Comparison of ENCODE assay signal across 18 cellular contexts in genomic region chr4:118018381-118018780, GRCh38. TPM values are rescaled to one million over a fixed set of nuclear protein-coding genes. Genes with fewer than 3 reads are reported as not detected.
A peak's percentile ranks its signal among the peaks of the same experiment; 100 is the strongest.
DNase-seq lines count a peak whose midpoint lies in the region; ATAC-seq, FAIRE-seq and TF ChIP-seq lines count a peak whose summit lies in the region.
"Had no signal": no experiment of that assay in that cellular context is flagged by ENCODE, and none has a peak within 500 bp of the region (broad histone marks: within the 10 kb centered on the region; RNA-seq: fewer than 3 reads in every experiment).

No MANE protein-coding gene starts in this region.

- H3K36me3 ChIP-seq in bronchial epithelial cell (ENCODE audit: control insufficient read depth, insufficient read depth, low read length), result no peaks in the 10 kb centered on the region
- H3K36me3 ChIP-seq in mesendoderm (ENCODE audit: control insufficient read depth, insufficient read depth, low read length), result no peaks in the 10 kb centered on the region
- H3K36me3 ChIP-seq: HAP-1 had no signal

- H3K18ac ChIP-seq in mesendoderm (ENCODE audit: low read length), result no peak overlapping the region

- no peaks in the 10 kb centered on the region for H3K79me2 ChIP-seq in mesendoderm (ENCODE audit: control insufficient read depth, insufficient read depth, low read length)

- no peak overlapping the region for H2AK5ac ChIP-seq in mesendoderm (ENCODE audit: low read length)

- no peak overlapping the region for H2BK5ac ChIP-seq in mesendoderm (ENCODE audit: low read length)

- no peak overlapping the region for H2BK120ac ChIP-seq in mesendoderm (ENCODE audit: low read depth, low read length)

- DNase-seq in COLO829 (ENCODE audit: low spot score) (peak; percentile 79), NCI-H226 (peak; percentile 39), bronchial epithelial cell (ENCODE audit: low read depth) (peak; percentile 4), mesendoderm (peak; percentile 15), HK-2 (ENCODE audit: unreplicated experiment) (no peak), amygdala (lab: John Stamatoyannopoulos, UW) (no peak)
- DNase-seq: AML-193; CD4-positive, alpha-beta T cell; DMS153; DMS79; GF-D8; GM23248 had no signal

- no peak overlapping the region for H3K9ac ChIP-seq in mesendoderm (ENCODE audit: low read length)
- H3K9ac ChIP-seq: GM23248 had no signal

- no peaks in the 10 kb centered on the region for H3K27me3 ChIP-seq in bronchial epithelial cell (ENCODE audit: control insufficient read depth, insufficient read depth, low read length)
- H3K27me3 ChIP-seq in mesendoderm (ENCODE audit: insufficient read depth, low read length, poor library complexity), result no peaks in the 10 kb centered on the region

- no peak for ATAC-seq in GM21737 (IDR thresholded peaks at IDR 0.05; ENCODE audit: unreplicated experiment)
- no peak for ATAC-seq in GM21723 (IDR thresholded peaks at IDR 0.05; ENCODE audit: unreplicated experiment)

- H3K4me1 ChIP-seq in mesendoderm (ENCODE audit: control insufficient read depth, low read depth, low read length), result no peaks in the 10 kb centered on the region
- H3K4me1 ChIP-seq: HAP-1 had no signal

- no peak for TF ChIP-seq CTCF in bronchial epithelial cell (IDR thresholded peaks at IDR 0.05; ENCODE audit: insufficient read depth, low read length, severe bottlenecking)

- no peak overlapping the region for H3K23ac ChIP-seq in mesendoderm (ENCODE audit: low read length)

- H2BK15ac ChIP-seq in mesendoderm (replicated peaks; ENCODE audit: low read depth), result no peak overlapping the region

- H3K56ac ChIP-seq in mesendoderm (ENCODE audit: low read length), result no peak overlapping the region

- H3K4me2 ChIP-seq in mesendoderm (ENCODE audit: low read length), result no peak overlapping the region

- H3K27ac ChIP-seq in mesendoderm (ENCODE audit: low read depth, low read length), result no peak overlapping the region
- H3K27ac ChIP-seq: C4-2B, GM23248 had no signal

- H4K5ac ChIP-seq in mesendoderm (ENCODE audit: low read length), result no peak overlapping the region

- no peak overlapping the region for H3K4ac ChIP-seq in mesendoderm (ENCODE audit: low read depth, low read length)

- no peak overlapping the region for H4K8ac ChIP-seq in mesendoderm (ENCODE audit: low read depth, low read length)

- H3K79me1 ChIP-seq in mesendoderm (ENCODE audit: low read length), result no peaks in the 10 kb centered on the region

- FAIRE-seq in bronchial epithelial cell (lab: Jason Lieb, UNC), result no peak

- no peak overlapping the region for H3K4me3 ChIP-seq in bronchial epithelial cell (ENCODE audit: low read depth, low read length)
- H3K4me3 ChIP-seq in mesendoderm (ENCODE audit: low read length), result no peak overlapping the region
- H3K4me3 ChIP-seq: GM23248, HAP-1 had no signal

RNA-seq across cellular contexts. Expression of gene NDST3, which starts 15.9 kb away (rescaled TPM):
- total RNA-seq in bronchial epithelial cell, result not detected in 2 replicates
- 3.6 TPM for polyA plus RNA-seq in mesendoderm (2013, experiment 1 of 2)
- polyA plus RNA-seq in mesendoderm (2013, experiment 2 of 2), result 3.3 TPM
- total RNA-seq: CD4-positive, alpha-beta T cell; GM23248; HT-29 had no signal
- polyA plus RNA-seq: BJ, GM23248 had no signal

Comparison
In these comparisons a context has a peak if more than half of its experiments do, and no peak if none do; other contexts are left out.
1. DNase-seq: peak in COLO829 (single experiment), NCI-H226 (single experiment), bronchial epithelial cell (single experiment) and mesendoderm (single experiment); none in HK-2 (single experiment) and amygdala (0 of 56).